Comparison of ENCODE assay signal across 21 cellular contexts in genomic region chr15:63759752-63760151, GRCh38.
DNase-seq lines count a peak whose midpoint lies in the region; ATAC-seq and TF ChIP-seq lines count a peak whose summit lies in the region.
"Had no signal": no experiment of that assay in that cellular context is flagged by ENCODE, and none has a peak within 500 bp of the region (broad histone marks: within the 10 kb centered on the region; RNA-seq: fewer than 3 reads in every experiment).

No MANE protein-coding gene starts in this region.

- H3K27ac ChIP-seq in neural progenitor cell, result peak overlapping the region; percentile 59
- H3K27ac ChIP-seq: C4-2B, pancreas, SJSA1, upper lobe of left lung had no signal

- no peak for ATAC-seq in effector memory CD8-positive, alpha-beta T cell (replicated peaks)
- ATAC-seq: activated CD8-positive, alpha-beta T cell treated with anti-CD3 and anti-CD28 coated beads for 36 hours; pancreas had no signal

- H3K4me3 Mint-ChIP-seq in CD14-positive monocyte (no peak overlapping the region), neural progenitor cell (no peak overlapping the region)
- H3K4me3 Mint-ChIP-seq in effector memory CD8-positive, alpha-beta T cell, result no peak overlapping the region
- H3K4me3 Mint-ChIP-seq: activated CD8-positive, alpha-beta T cell treated with anti-CD3 and anti-CD28 coated beads for 36 hours; nephron had no signal

- no peaks in the 10 kb centered on the region for H3K9me3 Mint-ChIP-seq in CD14-positive monocyte
- no peaks in the 10 kb centered on the region for H3K9me3 Mint-ChIP-seq in effector memory CD8-positive, alpha-beta T cell
- H3K9me3 Mint-ChIP-seq in neural progenitor cell, result no peaks in the 10 kb centered on the region
- H3K9me3 Mint-ChIP-seq: activated CD8-positive, alpha-beta T cell treated with anti-CD3 and anti-CD28 coated beads for 36 hours; nephron had no signal

- intact Hi-C loops in CD14-positive monocyte (cut with micrococcal nuclease), result loop anchor here in 1 of 2 donors (10.0 kb wide), 2 partner anchors 55 to 145 kb away; no protein-coding TSS in a partner anchor

- H3K4me3 ChIP-seq in neural progenitor cell, result no peak overlapping the region
- H3K4me3 ChIP-seq: pancreas, SJSA1, upper lobe of left lung had no signal

- no peak overlapping the region for H3K9ac ChIP-seq in neural progenitor cell

- H3K4me2 ChIP-seq in neural progenitor cell, result peak overlapping the region; percentile 48

- no peaks in the 10 kb centered on the region for H3K9me3 ChIP-seq in neural progenitor cell (ENCODE audit: low read depth)
- H3K9me3 ChIP-seq: pancreas, SJSA1, upper lobe of left lung had no signal

- no peaks in the 10 kb centered on the region for H3K27me3 ChIP-seq in neural progenitor cell
- H3K27me3 ChIP-seq: pancreas, SJSA1, upper lobe of left lung had no signal

- H3K27ac Mint-ChIP-seq in CD14-positive monocyte (peak overlapping the region in 4 of 7 donors; percentile 1 to 15 (median 10)), neural progenitor cell (no peak overlapping the region)
- peak overlapping the region; percentile 69 to 76 for H3K27ac Mint-ChIP-seq in effector memory CD8-positive, alpha-beta T cell
- H3K27ac Mint-ChIP-seq: activated CD8-positive, alpha-beta T cell treated with anti-CD3 and anti-CD28 coated beads for 36 hours had no signal

- H2AFZ ChIP-seq in neural progenitor cell (replicated peaks), result no peak overlapping the region

- H3K36me3 Mint-ChIP-seq in CD14-positive monocyte (peaks cover 39 to 56% of the 10 kb centered on the region in 2 donors), neural progenitor cell (peaks cover 12% of the 10 kb centered on the region)
- H3K36me3 Mint-ChIP-seq in effector memory CD8-positive, alpha-beta T cell (ENCODE audit: insufficient read depth), result peaks cover 53% of the 10 kb centered on the region

- no peak for DNase-seq in CD14-positive monocyte (ENCODE audit: low spot score)
- peak; percentile 6 for DNase-seq in EH (ENCODE audit: low read depth)
- DNase-seq in effector memory CD8-positive, alpha-beta T cell, result no peak
- DNase-seq in neural progenitor cell (ENCODE audit: low spot score), result peak; percentile 28
- no peak for DNase-seq in NCI-H146 treated with DMSO at 0.1 percent for 48 hours (lab: John Stamatoyannopoulos, UW; ENCODE audit: unreplicated experiment)
- no peak for DNase-seq in hepatic stellate cell (ENCODE audit: low spot score)
- no peak for DNase-seq in NCI-H1694 treated with DMSO at 0.1 percent for 48 hours (lab: John Stamatoyannopoulos, UW)
- DNase-seq: activated CD4-positive, CD25-positive, alpha-beta regulatory T cell treated with anti-CD3 and anti-CD28 coated beads, Interleukin-2, amount 50 U/mL, for 72 hours; activated CD8-positive, alpha-beta T cell treated with anti-CD3 and anti-CD28 coated beads for 36 hours; activated effector memory CD4-positive, alpha-beta T cell treated with Interleukin-2 at 50 U/mL for 16 hours; EL; IMR-90; NCI-H2081; NCI-H82; pancreas; stimulated activated CD4-positive, alpha-beta T cell treated with anti-CD3 and anti-CD28 coated beads, Interleukin-4, amount 100 ng/mL, for 1 hour; substantia nigra; upper lobe of left lung had no signal

- peaks cover 32% of the 10 kb centered on the region for H3F3A ChIP-seq in neural progenitor cell (ENCODE audit: low read depth)

- H4K20me1 ChIP-seq in neural progenitor cell (ENCODE audit: low read depth), result peaks cover 4% of the 10 kb centered on the region

- peaks cover 36% of the 10 kb centered on the region for H3K79me2 ChIP-seq in neural progenitor cell (ENCODE audit: low read depth)

- peaks cover 15% of the 10 kb centered on the region for H3K4me1 Mint-ChIP-seq in CD14-positive monocyte
- peaks cover 18 to 28% of the 10 kb centered on the region in 2 donors for H3K4me1 Mint-ChIP-seq in effector memory CD8-positive, alpha-beta T cell (ENCODE audit: low read depth in 2 of 2)
- peaks cover 35% of the 10 kb centered on the region for H3K4me1 Mint-ChIP-seq in neural progenitor cell

- no peak for TF ChIP-seq CTCF in CD14-positive monocyte (IDR thresholded peaks at IDR 0.05)
- TF ChIP-seq CTCF in neural progenitor cell (IDR thresholded peaks at IDR 0.05), result no peak

- H3K36me3 ChIP-seq in neural progenitor cell, result no peaks in the 10 kb centered on the region
- H3K36me3 ChIP-seq: pancreas, SJSA1 had no signal

- peaks cover 0 to 1% (median 0%) of the 10 kb centered on the region in 3 donors for H3K27me3 Mint-ChIP-seq in CD14-positive monocyte (ENCODE audit: low read depth in 3 of 3)
- no peaks in the 10 kb centered on the region for H3K27me3 Mint-ChIP-seq in effector memory CD8-positive, alpha-beta T cell
- peaks cover 2% of the 10 kb centered on the region for H3K27me3 Mint-ChIP-seq in neural progenitor cell (ENCODE audit: insufficient read depth, low read depth)
- H3K27me3 Mint-ChIP-seq: activated CD8-positive, alpha-beta T cell treated with anti-CD3 and anti-CD28 coated beads for 36 hours had no signal

- peaks cover 55% of the 10 kb centered on the region for H3K4me1 ChIP-seq in neural progenitor cell
- H3K4me1 ChIP-seq: SJSA1 had no signal

Comparison
In these comparisons a context has a peak if more than half of its experiments do, and no peak if none do; other contexts are left out.
1. DNase-seq: peak in EH (single experiment) and neural progenitor cell (single experiment); none in CD14-positive monocyte (single experiment), effector memory CD8-positive, alpha-beta T cell (0 of 3), NCI-H146 treated with DMSO at 0.1 percent for 48 hours (single experiment), hepatic stellate cell (single experiment) and NCI-H1694 treated with DMSO at 0.1 percent for 48 hours (single experiment).